ENCODE assay signal across 6 cellular contexts in genomic region chr19:48873476-48874308, GRCh38.
A peak's percentile ranks its signal among the peaks of the same experiment; 100 is the strongest.
DNase-seq lines count a peak whose midpoint lies in the region; ATAC-seq and TF ChIP-seq lines count a peak whose summit lies in the region.

No MANE protein-coding gene starts in this region.

- no peaks in the 10 kb centered on the region for H3K9me2 ChIP-seq in MM.1S (replicated peaks; ENCODE audit: insufficient read depth, low read length)

- in situ Hi-C loops in KBM-7 (cut with MboI; ENCODE audit: low pct_unique_long_range_greater_than_20kb, low sequenced_read_pairs), result no loop called here

- peak overlapping the region; percentile 99 for H3K9ac ChIP-seq in MM.1S (ENCODE audit: low read length)

- H4K20me1 ChIP-seq in MM.1S (ENCODE audit: insufficient read depth, low read length), result no peaks in the 10 kb centered on the region

- H2AFZ ChIP-seq in MM.1S (ENCODE audit: low read length), result no peak overlapping the region

- ATAC-seq in HG02642 (IDR thresholded peaks at IDR 0.05; ENCODE audit: poor library complexity, unreplicated experiment) (no peak), HG02759 (IDR thresholded peaks at IDR 0.05; ENCODE audit: unreplicated experiment) (no peak)

- H3K9me3 ChIP-seq in MM.1S (replicated peaks; ENCODE audit: insufficient read depth, low read length) (no peaks in the 10 kb centered on the region), neutrophil (no peaks in the 10 kb centered on the region)

- TF ChIP-seq CTCF in MM.1S (IDR thresholded peaks at IDR 0.05; ENCODE audit: low read length), result no peak
- TF ChIP-seq CTCF in neutrophil (IDR thresholded peaks at IDR 0.05), result no peak

- H3K4me1 ChIP-seq in MM.1S (ENCODE audit: low read length) (peaks cover 18% of the 10 kb centered on the region; the same call in 1 of the 2 replicates), neutrophil (ENCODE audit: control insufficient read depth in 1 of 2, insufficient read depth in 1 of 2, low read depth in 1 of 2, low read length in 1 of 2) (peaks cover 45 to 49% of the 10 kb centered on the region in 2 experiments)

- no peak for DNase-seq in MM.1S
- no peak for DNase-seq in KBM-7

- H3K79me2 ChIP-seq in MM.1S (ENCODE audit: low read length), result peaks cover 31% of the 10 kb centered on the region

- peak overlapping the region; percentile 92 for H3K4me2 ChIP-seq in MM.1S (ENCODE audit: low read depth, low read length)

- no peaks in the 10 kb centered on the region for H3K27me3 ChIP-seq in MM.1S (replicated peaks; ENCODE audit: insufficient read depth, low read length)
- no peaks in the 10 kb centered on the region for H3K27me3 ChIP-seq in neutrophil

- H3F3A ChIP-seq in MM.1S (ENCODE audit: insufficient read depth, low read length), result peaks cover 38% of the 10 kb centered on the region

- H3K27ac ChIP-seq in MM.1S (ENCODE audit: low read length) (peak overlapping the region; percentile 96), cingulate gyrus (ENCODE audit: low read depth, low read length) (peak overlapping the region; percentile 99), neutrophil (peak overlapping the region; percentile 98)

- H3K36me3 ChIP-seq in MM.1S (replicated peaks; ENCODE audit: insufficient read depth, low read length) (no peaks in the 10 kb centered on the region), neutrophil (peaks cover 57% of the 10 kb centered on the region)

- H3K4me3 ChIP-seq in MM.1S (ENCODE audit: low read length), result peak overlapping the region; percentile 94
- H3K4me3 ChIP-seq in neutrophil (ENCODE audit: low read depth in 1 of 2, low read length in 1 of 2), result peak overlapping the region; percentile 90 to 99
